In the genomic region with DNA sequence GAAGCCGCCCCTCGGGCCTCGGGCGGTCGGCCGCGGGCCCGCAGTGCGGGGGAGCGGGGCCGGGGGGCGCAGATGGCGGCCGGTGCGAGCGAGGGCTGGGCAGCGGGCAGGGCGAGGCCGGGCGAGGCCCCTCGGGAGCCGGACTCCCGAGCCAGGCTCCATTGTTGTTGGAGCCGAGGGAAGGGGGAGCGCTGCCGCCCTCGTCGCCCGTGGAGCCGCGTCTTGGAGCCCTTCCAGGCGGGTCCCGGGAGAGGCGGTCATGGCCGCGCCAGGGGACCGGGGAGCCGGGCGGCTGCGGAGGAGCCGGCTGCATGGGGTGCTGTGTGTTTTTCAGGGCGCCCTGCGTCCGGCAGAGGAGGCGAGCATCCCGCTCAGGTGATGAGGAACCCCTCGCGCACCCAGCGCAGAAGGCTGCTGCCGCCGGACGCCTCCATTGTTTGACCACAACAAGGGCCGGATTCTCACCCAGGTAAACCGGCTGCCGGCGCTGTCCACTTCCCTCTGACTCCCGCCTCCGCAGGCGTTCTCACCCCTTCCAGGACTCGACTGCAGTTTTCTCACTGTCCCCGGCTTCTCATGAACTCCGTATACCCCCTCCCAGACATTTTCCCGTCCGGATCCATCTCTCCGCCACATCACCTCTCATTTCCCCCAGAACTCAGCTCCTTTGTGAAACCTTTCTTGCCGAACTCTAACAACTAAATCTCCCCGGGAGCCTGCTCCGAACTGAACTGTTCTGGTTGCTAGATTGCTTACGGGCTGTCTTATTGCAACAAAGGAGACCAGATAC, we compare ENCODE assay signal across 8 cellular contexts. TPM values are rescaled to one million over a fixed set of nuclear protein-coding genes. Genes with fewer than 3 reads are reported as not detected.
DNase-seq lines count a peak whose midpoint lies in the region; ATAC-seq and TF ChIP-seq lines count a peak whose summit lies in the region.

No MANE protein-coding gene starts in this region.

- TF ChIP-seq CTCF in body of pancreas (IDR thresholded peaks at IDR 0.05): no peak
- TF ChIP-seq CTCF in spleen (IDR thresholded peaks at IDR 0.05 in 8 of 11, conservative IDR thresholded peaks at IDR 0.05 in 3 of 11): no peak

- ATAC-seq in HG03135 (IDR thresholded peaks at IDR 0.05; ENCODE audit: unreplicated experiment) (peak; percentile 12), body of pancreas (no peak)

- H3K36me3 ChIP-seq in SK-N-MC (ENCODE audit: insufficient read depth, low read length) (peaks cover 39% of the 10 kb centered on the region), body of pancreas (replicated peaks in 1 of 2; ENCODE audit: insufficient read depth in 1 of 2, low read depth in 2 of 2) (no peaks in the 10 kb centered on the region), spleen (peaks cover 0 to 28% (median 3%) of the 10 kb centered on the region in 6 donors)

- H3K9me3 ChIP-seq in SK-N-MC (ENCODE audit: low read depth, low read length) (no peaks in the 10 kb centered on the region), body of pancreas (no peaks in the 10 kb centered on the region), spleen (no peaks in the 10 kb centered on the region)

- DNase-seq in NCI-H510A treated with DMSO at 0.1 percent for 48 hours (lab: John Stamatoyannopoulos, UW) (peak; percentile 60), NCI-H510A (lab: John Stamatoyannopoulos, UW) (no peak), SK-N-MC (ENCODE audit: low read depth, low spot score) (no peak), body of pancreas (peak; percentile 40 to 58 (median 56)), iris pigment epithelial cell (ENCODE audit: low read depth) (peak; percentile 20), spleen (peak; percentile 88), OCI-M2 (lab: John Stamatoyannopoulos, UW; ENCODE audit: unreplicated experiment) (no peak)

- peak overlapping the region; percentile 91 for H3K4me3 ChIP-seq in SK-N-MC
- peak overlapping the region; percentile 73 to 84 for H3K4me3 ChIP-seq in body of pancreas
- H3K4me3 ChIP-seq in spleen: peak overlapping the region; percentile 84 to 99 (median 92)

- TF ChIP-seq POLR2A in body of pancreas (IDR thresholded peaks at IDR 0.05) (no peak), spleen (IDR thresholded peaks at IDR 0.05) (no peak)

- H3K27me3 ChIP-seq in body of pancreas: no peaks in the 10 kb centered on the region
- peaks cover 0 to 5% (median 0%) of the 10 kb centered on the region in 7 donors for H3K27me3 ChIP-seq in spleen (replicated peaks in 1 of 7)

- peaks cover 18% of the 10 kb centered on the region for H3K4me1 ChIP-seq in body of pancreas
- H3K4me1 ChIP-seq in spleen: peaks cover 0 to 46% (median 27%) of the 10 kb centered on the region in 6 donors

- intact Hi-C loops in body of pancreas (cut with DNase I) (no loop called here), spleen (cut with DNase I; ENCODE audit: low total_unique reads) (no loop called here)

- no peak overlapping the region for H3K27ac ChIP-seq in SK-N-MC
- H3K27ac ChIP-seq in body of pancreas: peak overlapping the region; percentile 73 to 90 (median 84)
- peak overlapping the region in 7 of 8 donors; percentile 66 to 92 (median 87) for H3K27ac ChIP-seq in spleen

- H3K9ac ChIP-seq in SK-N-MC (ENCODE audit: insufficient read length): peak overlapping the region; percentile 86

- WGBS in body of pancreas, 2 donors: 1% methylated on average over 23 to 65 of the region's 69 CpGs
- WGBS in spleen, 5 donors: 3 to 8% (median 4%) methylated on average over 24 to 69 of the region's 69 CpGs

RNA-seq across cellular contexts. Expression of gene ZNF664, which starts 0.7 kb away (rescaled TPM):
- 10 to 100 TPM; 32.6 to 53.2 TPM for total RNA-seq in body of pancreas
- total RNA-seq in spleen: 10 to 100 TPM; 36.7 to 53.4 (median 49.7) TPM
- 10 to 100 TPM; 12.0 to 21.6 (median 13.9) TPM for polyA plus RNA-seq in spleen

RNA-seq across cellular contexts. Expression of gene CCDC92, which starts 1.1 kb away (rescaled TPM):
- total RNA-seq in body of pancreas (10 to 100 TPM; 19.7 to 25.1 TPM), spleen (10 to 100 TPM; 18.9 to 36.7 (median 28.7) TPM)
- polyA plus RNA-seq in spleen: 10 to 100 TPM; 16.0 to 27.0 (median 20.7) TPM

Comparison
In these comparisons a context has a peak if more than half of its experiments do, and no peak if none do; other contexts are left out.
1. DNase-seq: peak in NCI-H510A treated with DMSO at 0.1 percent for 48 hours (single experiment), body of pancreas (4 of 4), iris pigment epithelial cell (single experiment) and spleen (single experiment); none in NCI-H510A (single experiment), SK-N-MC (single experiment) and OCI-M2 (single experiment).
2. Peak in every context shown above with its lines, with median percentiles within 50 percentile points of each other: H3K4me3 ChIP-seq.